Comparison of ENCODE assay signal across 29 cellular contexts in the genomic region with DNA sequence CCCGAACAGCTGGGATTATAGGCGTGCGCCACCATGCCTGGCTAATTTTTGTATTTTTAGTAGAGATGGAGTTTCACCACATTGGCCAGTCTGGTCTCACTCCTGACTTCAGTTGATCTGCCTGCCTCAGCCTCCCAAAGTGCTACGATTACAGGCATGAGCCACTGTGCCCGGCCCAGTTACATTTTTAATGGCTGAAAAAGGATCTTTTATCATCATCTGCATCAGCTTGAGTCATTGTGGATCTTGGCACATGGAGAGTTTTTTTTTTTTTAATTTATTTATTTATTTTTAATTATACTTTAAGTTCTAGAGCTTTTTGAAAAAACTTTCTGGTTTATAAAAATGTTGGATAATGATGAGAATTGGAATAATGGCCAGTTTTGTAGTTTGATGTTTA.
"Had no signal": no experiment of that assay in that cellular context is flagged by ENCODE, and none has a peak within 500 bp of the region (broad histone marks: within the 10 kb centered on the region; RNA-seq: fewer than 3 reads in every experiment).

No MANE protein-coding gene starts in this region.

- H3K9me3 ChIP-seq: esophagus squamous epithelium, ovary, right lobe of liver, testis, transverse colon had no signal

- ATAC-seq: activated CD8-positive, alpha-beta T cell treated with anti-CD3 and anti-CD28 coated beads for 36 hours; activated naive CD4-positive, alpha-beta T cell treated with anti-CD3 and anti-CD28 coated beads, Interleukin-2, amount 50 U/mL, for 72 hours; activated T-cell treated with anti-CD3 and anti-CD28 coated beads, Interleukin-2, amount 50 U/mL, for 72 hours; left colon; right lobe of liver; WTC11 had no signal

- H3K4me1 Mint-ChIP-seq: nephron, WTC11 had no signal

- H3K27ac Mint-ChIP-seq: activated CD8-positive, alpha-beta T cell treated with anti-CD3 and anti-CD28 coated beads for 36 hours; activated T-cell treated with anti-CD3 and anti-CD28 coated beads, Interleukin-2, amount 50 U/mL, for 72 hours; nephron; progenitor cell of endocrine pancreas; T-helper 1 cell treated with Interleukin-12 subunit alpha and Interleukin-12 subunit beta and Interleukin-4 antibody, amounts not matched to agents 30 μg/mL and 1 μg/mL, for 36 hours had no signal

- H3K27me3 ChIP-seq: esophagus squamous epithelium, ovary, right lobe of liver, testis, transverse colon had no signal

- H3K4me3 Mint-ChIP-seq: activated CD8-positive, alpha-beta T cell treated with anti-CD3 and anti-CD28 coated beads for 36 hours; activated T-cell treated with anti-CD3 and anti-CD28 coated beads, Interleukin-2, amount 50 U/mL, for 72 hours; central memory CD8-positive, alpha-beta T cell; nephron; T-helper 1 cell treated with Interleukin-12 subunit alpha and Interleukin-12 subunit beta and Interleukin-4 antibody, amounts not matched to agents 30 μg/mL and 1 μg/mL, for 36 hours; WTC11 had no signal

- DNase-seq: activated CD4-positive, alpha-beta T cell treated with anti-CD3 and anti-CD28 coated beads for 1 hour; activated CD4-positive, alpha-beta T cell treated with anti-CD3 and anti-CD28 coated beads, Interleukin-2, amount 50 U/mL, for 1 hour; activated CD8-positive, alpha-beta T cell treated with anti-CD3 and anti-CD28 coated beads for 36 hours; activated naive CD4-positive, alpha-beta T cell; activated T-cell treated with anti-CD3 and anti-CD28 coated beads for 4 hours; activated T-cell treated with anti-CD3 and anti-CD28 coated beads, Interleukin-2, amount 50 U/mL, for 72 hours; dermis blood vessel endothelial cell; effector CD4-positive, alpha-beta T cell; esophagus squamous epithelium; glutamatergic neuron; hippocampal formation; left colon; mammary epithelial cell; ovary; right lobe of liver; stimulated activated CD4-positive, alpha-beta T cell treated with anti-CD3 and anti-CD28 coated beads, Interleukin-12 subunit alpha, Interleukin-12 subunit beta, amount 100 ng/mL, for 4 hours; stimulated activated CD4-positive, alpha-beta T cell treated with anti-CD3 and anti-CD28 coated beads, Interleukin-4, amount 100 ng/mL, for 1 hour; stimulated activated naive CD8-positive, alpha-beta T cell treated with anti-CD3 and anti-CD28 coated beads, Interleukin-15, Interleukin-2, amounts not matched to agents 100 U/mL and 50 U/mL, for 24 hours; T-helper 9 cell; testis; transverse colon had no signal

- H3K36me3 ChIP-seq: ovary had no signal

- H3K9me3 Mint-ChIP-seq: activated CD8-positive, alpha-beta T cell treated with anti-CD3 and anti-CD28 coated beads for 36 hours; activated naive CD4-positive, alpha-beta T cell treated with anti-CD3 and anti-CD28 coated beads, Interleukin-2, amount 50 U/mL, for 72 hours; activated T-cell treated with anti-CD3 and anti-CD28 coated beads, Interleukin-2, amount 50 U/mL, for 72 hours; central memory CD8-positive, alpha-beta T cell; nephron; T-helper 1 cell treated with Interleukin-12 subunit alpha and Interleukin-12 subunit beta and Interleukin-4 antibody, amounts not matched to agents 30 μg/mL and 1 μg/mL, for 36 hours; WTC11 had no signal

- H3K27ac ChIP-seq: epithelial cell of prostate, esophagus squamous epithelium, ovary, right lobe of liver, testis, transverse colon had no signal

- H3K27me3 Mint-ChIP-seq: activated CD8-positive, alpha-beta T cell treated with anti-CD3 and anti-CD28 coated beads for 36 hours; central memory CD8-positive, alpha-beta T cell; progenitor cell of endocrine pancreas had no signal

- H3K4me3 ChIP-seq: esophagus squamous epithelium, ovary, right lobe of liver, skin epidermis, testis, transverse colon had no signal

- H3K4me1 ChIP-seq: esophagus squamous epithelium, right lobe of liver, testis, transverse colon had no signal
